8 cellular contexts compared by ENCODE assay signal in the genomic region with DNA sequence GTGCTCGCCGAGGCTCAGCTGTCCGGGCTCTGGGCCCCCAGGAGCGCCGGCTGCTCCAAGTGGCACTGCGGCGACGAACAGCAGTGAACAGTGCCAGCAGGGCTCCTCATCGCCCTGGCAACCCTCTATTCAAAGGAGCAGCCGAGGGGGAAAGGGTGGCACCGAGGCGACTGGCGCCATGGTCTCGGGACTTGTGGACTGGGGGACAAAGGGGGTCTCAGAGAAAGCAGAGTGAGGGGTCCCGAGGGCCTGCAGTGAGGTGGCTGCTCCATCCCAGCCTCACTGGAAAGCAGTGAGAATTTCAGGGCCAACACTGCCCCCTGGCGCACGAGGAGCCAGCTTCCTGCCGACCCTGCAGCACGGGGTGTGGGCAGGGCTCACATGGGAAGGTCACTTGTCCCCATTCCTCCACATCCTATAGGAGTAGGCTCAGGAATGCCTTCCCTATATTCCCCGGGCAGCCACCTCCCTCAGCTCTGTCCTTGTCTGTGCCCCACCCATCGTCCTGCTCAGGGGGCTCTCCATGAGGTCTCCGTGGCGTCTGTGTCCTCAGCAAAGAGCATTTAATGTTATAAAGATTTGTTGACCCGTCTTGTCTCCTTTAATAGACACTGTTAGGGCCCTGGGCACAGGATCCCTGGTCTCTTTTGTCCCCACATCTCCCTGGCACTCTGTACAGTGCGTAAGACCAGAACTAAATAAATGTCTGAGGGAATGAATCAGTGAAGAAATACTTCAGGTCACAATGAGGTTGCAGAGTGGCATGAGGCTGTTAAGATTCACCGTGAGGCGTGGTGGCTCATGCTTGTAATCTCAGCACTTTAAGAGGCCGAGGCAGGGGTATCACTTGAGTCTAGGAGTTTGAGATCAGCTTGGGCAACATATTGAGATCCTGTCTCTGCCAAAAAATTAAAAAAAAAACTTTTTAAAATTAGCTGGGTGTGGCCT. TPM values are rescaled to one million over a fixed set of nuclear protein-coding genes. Genes with fewer than 3 reads are reported as not detected.
DNase-seq lines count a peak whose midpoint lies in the region; ATAC-seq and TF ChIP-seq lines count a peak whose summit lies in the region.

No MANE protein-coding gene starts in this region.

- H3K9me3 ChIP-seq in SJSA1 (replicated peaks) (no peaks in the 10 kb centered on the region), psoas muscle (no peaks in the 10 kb centered on the region)

- H3K4me1 Mint-ChIP-seq in activated naive CD8-positive, alpha-beta T cell treated with anti-CD3 and anti-CD28 coated beads, Interleukin-2, amount 50 U/mL, for 24 hours = peaks cover 12% of the 10 kb centered on the region

- H3K4me1 ChIP-seq in SJSA1 (replicated peaks) (peaks cover 26% of the 10 kb centered on the region), psoas muscle (peaks cover 54% of the 10 kb centered on the region)

- no peaks in the 10 kb centered on the region for H3K36me3 ChIP-seq in SJSA1
- H3K36me3 ChIP-seq in psoas muscle (ENCODE audit: insufficient read depth in 1 of 2, low read depth in 1 of 2) = no peaks in the 10 kb centered on the region

- no peaks in the 10 kb centered on the region for H3K36me3 Mint-ChIP-seq in activated naive CD8-positive, alpha-beta T cell treated with anti-CD3 and anti-CD28 coated beads, Interleukin-2, amount 50 U/mL, for 24 hours (ENCODE audit: low read depth)

- WGBS in psoas muscle, 3 donors = 24 to 41% (median 27%) methylated on average over 28 of the region's 28 CpGs

- no peak overlapping the region for H3K27ac Mint-ChIP-seq in activated naive CD8-positive, alpha-beta T cell treated with anti-CD3 and anti-CD28 coated beads, Interleukin-2, amount 50 U/mL, for 24 hours

- peak; percentile 67 for TF ChIP-seq CTCF in psoas muscle (IDR thresholded peaks at IDR 0.05)

- no peaks in the 10 kb centered on the region for H3K27me3 Mint-ChIP-seq in activated naive CD8-positive, alpha-beta T cell treated with anti-CD3 and anti-CD28 coated beads, Interleukin-2, amount 50 U/mL, for 24 hours

- intact Hi-C loops in left cardiac atrium (cut with DNase I) (no loop called here), psoas muscle (cut with DNase I) (loop anchor here (2.0 to 5.0 kb wide), 2 partner anchors 188 to 191 kb away; no protein-coding TSS in a partner anchor)

- H3K27me3 ChIP-seq in SJSA1 (replicated peaks) = no peaks in the 10 kb centered on the region
- H3K27me3 ChIP-seq in psoas muscle (ENCODE audit: insufficient read depth in 3 of 3, low read length in 2 of 3) = no peaks in the 10 kb centered on the region

- peak; percentile 62 for ATAC-seq in activated naive CD8-positive, alpha-beta T cell treated with anti-CD3 and anti-CD28 coated beads, Interleukin-2, amount 50 U/mL, for 24 hours
- peak in 1 of 2 donors; percentile 58 for ATAC-seq in left cardiac atrium
- ATAC-seq in psoas muscle = peak; percentile 75 to 85 (median 82)
- no peak for ATAC-seq in HG02885 (IDR thresholded peaks at IDR 0.05; ENCODE audit: poor library complexity, unreplicated experiment)

- H3K4me3 ChIP-seq in SJSA1 (no peak overlapping the region), psoas muscle (peak overlapping the region; percentile 46)

- no peak overlapping the region for H3K4me3 Mint-ChIP-seq in activated naive CD8-positive, alpha-beta T cell treated with anti-CD3 and anti-CD28 coated beads, Interleukin-2, amount 50 U/mL, for 24 hours

- DNase-seq in DMS 273 treated with DMSO at 0.1 percent for 48 hours (lab: John Stamatoyannopoulos, UW) = peak; percentile 13
- peak; percentile 4 for DNase-seq in KG1 (lab: John Stamatoyannopoulos, UW)
- DNase-seq in SJSA1 (ENCODE audit: low read depth in 1 of 2, low spot score in 2 of 2) = peak; percentile 77 to 85
- DNase-seq in activated naive CD8-positive, alpha-beta T cell treated with anti-CD3 and anti-CD28 coated beads, Interleukin-2, amount 50 U/mL, for 24 hours = peak; percentile 82
- peak; percentile 69 for DNase-seq in left cardiac atrium
- peak; percentile 75 to 86 for DNase-seq in psoas muscle
- DNase-seq in GOT3 (lab: John Stamatoyannopoulos, UW) = no peak

- no peaks in the 10 kb centered on the region for H3K9me3 Mint-ChIP-seq in activated naive CD8-positive, alpha-beta T cell treated with anti-CD3 and anti-CD28 coated beads, Interleukin-2, amount 50 U/mL, for 24 hours

- H3K27ac ChIP-seq in SJSA1 (peak overlapping the region; percentile 52), psoas muscle (peak overlapping the region; percentile 70)

RNA-seq across cellular contexts. Expression of gene LRFN4, which starts 26.4 kb away (rescaled TPM):
- 64.1 and 79.9 TPM in 2 replicates for total RNA-seq in SJSA1 (2014; rRNA removed; shearing (Covaris generic))
- 10 to 100 TPM; 14.3 to 15.5 TPM for total RNA-seq in left cardiac atrium
- total RNA-seq in psoas muscle = 10 to 100 TPM in 3 of 4 donors, 1 to 10 TPM in 1; 7.4 to 11.8 (median 10.7) TPM
- 10 to 100 TPM in 2 of 3 donors, 1 to 10 TPM in 1; 8.5 to 16.6 (median 15.3) TPM for polyA plus RNA-seq in psoas muscle

RNA-seq across cellular contexts. Expression of gene RCE1, which starts 40.1 kb away (rescaled TPM):
- total RNA-seq in SJSA1 (2014; rRNA removed; shearing (Covaris generic)) = 75.0 and 76.3 TPM in 2 replicates
- total RNA-seq in left cardiac atrium (1 to 10 TPM; 7.7 to 8.9 TPM), psoas muscle (1 to 10 TPM; 3.1 to 5.0 (median 4.3) TPM)
- polyA plus RNA-seq in psoas muscle = 10 to 100 TPM in 1 of 3 donors, 1 to 10 TPM in 2; 4.2 to 13.2 (median 5.1) TPM

Comparison
In these comparisons a context has a peak if more than half of its experiments do, and no peak if none do; other contexts are left out.
1. intact Hi-C loops: an anchor here in psoas muscle (2.0 to 5.0 kb wide); none called in left cardiac atrium.